Comparison of ENCODE assay signal across 1 cellular context in genomic region chr17:49249292-49249794, GRCh38.
A peak's percentile ranks its signal among the peaks of the same experiment; 100 is the strongest.
TF ChIP-seq lines count a peak whose summit lies in the region.

No MANE protein-coding gene starts in this region.

TF ChIP-seq in K562, 482 proteins besides CTCF, POLR2A, EP300 and RAD21:
- TF ChIP-seq ZNF589 (CRISPR knock-in tag; IDR thresholded peaks at IDR 0.05; ENCODE audit: low read depth) (0 out of 2 replicates have a peak, but pooled peaks have one; percentile 63), NCOR1 (IDR thresholded peaks at IDR 0.05) (peak; percentile 59), HNRNPLL (IDR thresholded peaks at IDR 0.05; ENCODE audit: low read depth, low read length, poor library complexity, severe bottlenecking) (no peak), TAL1 (IDR thresholded peaks at IDR 0.05) (peak; percentile 32; the same call in 1 of the 2 replicates), ZBTB49 (CRISPR knock-in tag; IDR thresholded peaks at IDR 0.05; ENCODE audit: borderline replicate concordance) (no peak), ZBTB33 (CRISPR knock-in tag; IDR thresholded peaks at IDR 0.05) (no peak), MEIS2 (IDR thresholded peaks at IDR 0.05; ENCODE audit: partially characterized antibody) (peak; percentile 20), GABPB2 (CRISPR knock-in tag; conservative IDR thresholded peaks at IDR 0.05) (no peak), MTA2 (IDR thresholded peaks at IDR 0.05; ENCODE audit: low read depth) (no peak), ZNF592 (IDR thresholded peaks at IDR 0.05) (0 out of 2 replicates have a peak, but pooled peaks have one; percentile 31), ZNF232 (CRISPR knock-in tag; IDR thresholded peaks at IDR 0.05) (no peak), YBX1 (IDR thresholded peaks at IDR 0.05) (no peak), MTA3 (IDR thresholded peaks at IDR 0.05; ENCODE audit: borderline replicate concordance) (no peak), NFIC (IDR thresholded peaks at IDR 0.05) (peak; percentile 76), ZBTB43 (CRISPR knock-in tag; IDR thresholded peaks at IDR 0.05) (no peak), KLF13 (tag; IDR thresholded peaks at IDR 0.05; ENCODE audit: borderline replicate concordance, low read depth) (no peak), CBFA2T2 (conservative IDR thresholded peaks at IDR 0.05) (peak; percentile 36; the same call in 1 of the 2 replicates), ARID1B (IDR thresholded peaks at IDR 0.05) (peak; percentile 62), DPF2 (IDR thresholded peaks at IDR 0.05) (0 out of 2 replicates have a peak, but pooled peaks have one; percentile 13), CBFA2T3 (IDR thresholded peaks at IDR 0.05) (peak; percentile 68), TCF3 (CRISPR knock-in tag; IDR thresholded peaks at IDR 0.05) (0 out of 2 replicates have a peak, but pooled peaks have one; percentile 38)
- TF ChIP-seq, protein P1, sequence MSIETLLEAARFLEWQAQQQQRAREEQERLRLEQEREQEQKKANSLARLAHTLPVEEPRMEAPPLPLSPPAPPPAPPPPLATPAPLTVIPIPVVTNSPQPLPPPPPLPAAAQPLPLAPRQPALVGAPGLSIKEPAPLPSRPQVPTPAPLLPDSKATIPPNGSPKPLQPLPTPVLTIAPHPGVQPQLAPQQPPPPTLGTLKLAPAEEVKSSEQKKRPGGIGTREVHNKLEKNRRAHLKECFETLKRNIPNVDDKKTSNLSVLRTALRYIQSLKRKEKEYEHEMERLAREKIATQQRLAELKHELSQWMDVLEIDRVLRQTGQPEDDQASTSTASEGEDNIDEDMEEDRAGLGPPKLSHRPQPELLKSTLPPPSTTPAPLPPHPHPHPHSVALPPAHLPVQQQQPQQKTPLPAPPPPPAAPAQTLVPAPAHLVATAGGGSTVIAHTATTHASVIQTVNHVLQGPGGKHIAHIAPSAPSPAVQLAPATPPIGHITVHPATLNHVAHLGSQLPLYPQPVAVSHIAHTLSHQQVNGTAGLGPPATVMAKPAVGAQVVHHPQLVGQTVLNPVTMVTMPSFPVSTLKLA (conservative IDR thresholded peaks at IDR 0.05) = 0 out of 4 replicates have a peak, but pooled peaks of 1 of the 2 experiments have one; percentile 29
- TF ChIP-seq, protein P2, sequence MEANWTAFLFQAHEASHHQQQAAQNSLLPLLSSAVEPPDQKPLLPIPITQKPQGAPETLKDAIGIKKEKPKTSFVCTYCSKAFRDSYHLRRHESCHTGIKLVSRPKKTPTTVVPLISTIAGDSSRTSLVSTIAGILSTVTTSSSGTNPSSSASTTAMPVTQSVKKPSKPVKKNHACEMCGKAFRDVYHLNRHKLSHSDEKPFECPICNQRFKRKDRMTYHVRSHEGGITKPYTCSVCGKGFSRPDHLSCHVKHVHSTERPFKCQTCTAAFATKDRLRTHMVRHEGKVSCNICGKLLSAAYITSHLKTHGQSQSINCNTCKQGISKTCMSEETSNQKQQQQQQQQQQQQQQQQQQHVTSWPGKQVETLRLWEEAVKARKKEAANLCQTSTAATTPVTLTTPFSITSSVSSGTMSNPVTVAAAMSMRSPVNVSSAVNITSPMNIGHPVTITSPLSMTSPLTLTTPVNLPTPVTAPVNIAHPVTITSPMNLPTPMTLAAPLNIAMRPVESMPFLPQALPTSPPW (CRISPR knock-in tag; IDR thresholded peaks at IDR 0.05) = peak; percentile 47
- TF ChIP-seq, protein P3, sequence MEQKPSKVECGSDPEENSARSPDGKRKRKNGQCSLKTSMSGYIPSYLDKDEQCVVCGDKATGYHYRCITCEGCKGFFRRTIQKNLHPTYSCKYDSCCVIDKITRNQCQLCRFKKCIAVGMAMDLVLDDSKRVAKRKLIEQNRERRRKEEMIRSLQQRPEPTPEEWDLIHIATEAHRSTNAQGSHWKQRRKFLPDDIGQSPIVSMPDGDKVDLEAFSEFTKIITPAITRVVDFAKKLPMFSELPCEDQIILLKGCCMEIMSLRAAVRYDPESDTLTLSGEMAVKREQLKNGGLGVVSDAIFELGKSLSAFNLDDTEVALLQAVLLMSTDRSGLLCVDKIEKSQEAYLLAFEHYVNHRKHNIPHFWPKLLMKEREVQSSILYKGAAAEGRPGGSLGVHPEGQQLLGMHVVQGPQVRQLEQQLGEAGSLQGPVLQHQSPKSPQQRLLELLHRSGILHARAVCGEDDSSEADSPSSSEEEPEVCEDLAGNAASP (IDR thresholded peaks at IDR 0.05) = no peak
